14 cellular contexts compared by ENCODE assay signal in genomic region chr2:102114290-102114721, GRCh38. TPM values are rescaled to one million over a fixed set of nuclear protein-coding genes. Genes with fewer than 3 reads are reported as not detected.
DNase-seq lines count a peak whose midpoint lies in the region; ATAC-seq, FAIRE-seq and TF ChIP-seq lines count a peak whose summit lies in the region.
"Had no signal": no experiment of that assay in that cellular context is flagged by ENCODE, and none has a peak within 500 bp of the region (broad histone marks: within the 10 kb centered on the region; RNA-seq: fewer than 3 reads in every experiment).

No MANE protein-coding gene starts in this region.

- in situ Hi-C loops in GM13976 (cut with MboI; ENCODE audit: low sequenced_read_pairs, unreplicated experiment): no loop called here

- peaks cover 35% of the 10 kb centered on the region for H3K36me3 Mint-ChIP-seq in activated T-cell treated with anti-CD3 and anti-CD28 coated beads, Interleukin-2, amount 50 U/mL, for 24 hours (ENCODE audit: low read depth)
- H3K36me3 Mint-ChIP-seq in activated T-helper 17 cell treated with anti-CD3 and anti-CD28 coated beads, Interleukin-2, amount 50 U/mL, for 72 hours (ENCODE audit: low read depth): peaks cover 82% of the 10 kb centered on the region

- H3K9me3 ChIP-seq in kidney (ENCODE audit: control insufficient read depth in 1 of 2, low read length in 2 of 2): no peaks in the 10 kb centered on the region

- peaks cover 79% of the 10 kb centered on the region for H3K4me1 Mint-ChIP-seq in activated T-cell treated with anti-CD3 and anti-CD28 coated beads, Interleukin-2, amount 50 U/mL, for 24 hours (ENCODE audit: low read depth)
- H3K4me1 Mint-ChIP-seq in activated T-helper 17 cell treated with anti-CD3 and anti-CD28 coated beads, Interleukin-2, amount 50 U/mL, for 72 hours: peaks cover 66% of the 10 kb centered on the region

- no peak overlapping the region for H3K9ac ChIP-seq in kidney (ENCODE audit: low read length in 2 of 2)

- intact Hi-C loops in kidney (cut with DNase I): no loop called here

- H3K27ac Mint-ChIP-seq in activated T-cell treated with anti-CD3 and anti-CD28 coated beads, Interleukin-2, amount 50 U/mL, for 24 hours: peak overlapping the region; percentile 83
- H3K27ac Mint-ChIP-seq in activated T-helper 17 cell treated with anti-CD3 and anti-CD28 coated beads, Interleukin-2, amount 50 U/mL, for 72 hours: peak overlapping the region; percentile 75

- ATAC-seq in activated T-helper 17 cell treated with anti-CD3 and anti-CD28 coated beads, Interleukin-2, amount 50 U/mL, for 72 hours (replicated peaks): peak; percentile 82
- peak; percentile 84 for ATAC-seq in stimulated activated naive CD8-positive, alpha-beta T cell treated with anti-CD3 and anti-CD28 coated beads, Interleukin-15, Interleukin-2, amounts not matched to agents 100 U/mL and 50 U/mL, for 24 hours
- ATAC-seq: K562 had no signal

- TF ChIP-seq CTCF in kidney (IDR thresholded peaks at IDR 0.05; ENCODE audit: borderline replicate concordance, extremely low read depth, insufficient read depth): no peak
- TF ChIP-seq CTCF in GM13976 (IDR thresholded peaks at IDR 0.05; ENCODE audit: borderline replicate concordance, control extremely low read depth, extremely low read depth, insufficient read depth, missing control alignments): no peak

- peaks cover 18 to 29% of the 10 kb centered on the region in 2 donors for H3K4me1 ChIP-seq in kidney (ENCODE audit: control insufficient read depth in 1 of 2, insufficient read depth in 1 of 2, low read depth in 1 of 2, low read length in 2 of 2)

- H3K27me3 Mint-ChIP-seq in activated T-cell treated with anti-CD3 and anti-CD28 coated beads, Interleukin-2, amount 50 U/mL, for 24 hours: peaks cover 3% of the 10 kb centered on the region
- H3K27me3 Mint-ChIP-seq in activated T-helper 17 cell treated with anti-CD3 and anti-CD28 coated beads, Interleukin-2, amount 50 U/mL, for 72 hours: no peaks in the 10 kb centered on the region

- H3K4me3 ChIP-seq in kidney (ENCODE audit: low read length in 2 of 2): no peak overlapping the region
- H3K4me3 ChIP-seq: K562 had no signal

- H3K27ac ChIP-seq in kidney (ENCODE audit: low read depth in 2 of 2, low read length in 2 of 2): peak overlapping the region; percentile 23 to 59

- H3K9me3 Mint-ChIP-seq in activated T-cell treated with anti-CD3 and anti-CD28 coated beads, Interleukin-2, amount 50 U/mL, for 24 hours: peaks cover 5% of the 10 kb centered on the region
- H3K9me3 Mint-ChIP-seq in activated T-helper 17 cell treated with anti-CD3 and anti-CD28 coated beads, Interleukin-2, amount 50 U/mL, for 72 hours: no peaks in the 10 kb centered on the region

- H3K4me3 Mint-ChIP-seq in activated T-cell treated with anti-CD3 and anti-CD28 coated beads, Interleukin-2, amount 50 U/mL, for 24 hours: peak overlapping the region; percentile 15
- H3K4me3 Mint-ChIP-seq in activated T-helper 17 cell treated with anti-CD3 and anti-CD28 coated beads, Interleukin-2, amount 50 U/mL, for 72 hours: peak overlapping the region; percentile 90

- FAIRE-seq in kidney (lab: Jason Lieb, UNC): no peak

- H3K36me3 ChIP-seq in kidney (ENCODE audit: control insufficient read depth in 1 of 2, insufficient read depth in 2 of 2, low read length in 2 of 2): no peaks in the 10 kb centered on the region

- DNase-seq in activated T-cell treated with anti-CD3 and anti-CD28 coated beads, Interleukin-2, amount 50 U/mL, for 24 hours: no peak
- no peak for DNase-seq in activated T-cell treated with anti-CD3 and anti-CD28 coated beads, Interleukin-2, amount 50 U/mL, for 48 hours
- DNase-seq in kidney (no peak), GM13976 (ENCODE audit: low spot score) (no peak), NCI-H1105 treated with DMSO at 0.1 percent for 48 hours (lab: John Stamatoyannopoulos, UW) (no peak), GOT3 (lab: John Stamatoyannopoulos, UW) (no peak)
- no peak for DNase-seq in stimulated activated naive CD8-positive, alpha-beta T cell treated with anti-CD3 and anti-CD28 coated beads, Interleukin-15, Interleukin-2, amounts not matched to agents 100 U/mL and 50 U/mL, for 24 hours
- DNase-seq: AML-193; effector CD4-positive, alpha-beta T cell; NCI-H510A; retina; SW 1271 had no signal

RNA-seq across cellular contexts. Expression of gene IL1R1, which starts 28.2 kb away (rescaled TPM):
- total RNA-seq in activated T-helper 17 cell treated with anti-CD3 and anti-CD28 coated beads, Interleukin-2, amount 50 U/mL, for 72 hours: 10 to 100 TPM; 41.7 to 68.1 TPM
- total RNA-seq in kidney: 95.9 TPM
- 24.6 TPM for polyA plus RNA-seq in kidney (ENCODE audit: insufficient read depth, low read depth, low replicate concordance)
